Comparison of ENCODE assay signal across 1 cellular context in genomic region chr3:15205482-15205933, GRCh38.
TF ChIP-seq lines count a peak whose summit lies in the region.

No MANE protein-coding gene starts in this region.

TF ChIP-seq in HCT116, 20 proteins besides CTCF, POLR2A, EP300 and RAD21 (continued from another document):
- TF ChIP-seq, protein P1, sequence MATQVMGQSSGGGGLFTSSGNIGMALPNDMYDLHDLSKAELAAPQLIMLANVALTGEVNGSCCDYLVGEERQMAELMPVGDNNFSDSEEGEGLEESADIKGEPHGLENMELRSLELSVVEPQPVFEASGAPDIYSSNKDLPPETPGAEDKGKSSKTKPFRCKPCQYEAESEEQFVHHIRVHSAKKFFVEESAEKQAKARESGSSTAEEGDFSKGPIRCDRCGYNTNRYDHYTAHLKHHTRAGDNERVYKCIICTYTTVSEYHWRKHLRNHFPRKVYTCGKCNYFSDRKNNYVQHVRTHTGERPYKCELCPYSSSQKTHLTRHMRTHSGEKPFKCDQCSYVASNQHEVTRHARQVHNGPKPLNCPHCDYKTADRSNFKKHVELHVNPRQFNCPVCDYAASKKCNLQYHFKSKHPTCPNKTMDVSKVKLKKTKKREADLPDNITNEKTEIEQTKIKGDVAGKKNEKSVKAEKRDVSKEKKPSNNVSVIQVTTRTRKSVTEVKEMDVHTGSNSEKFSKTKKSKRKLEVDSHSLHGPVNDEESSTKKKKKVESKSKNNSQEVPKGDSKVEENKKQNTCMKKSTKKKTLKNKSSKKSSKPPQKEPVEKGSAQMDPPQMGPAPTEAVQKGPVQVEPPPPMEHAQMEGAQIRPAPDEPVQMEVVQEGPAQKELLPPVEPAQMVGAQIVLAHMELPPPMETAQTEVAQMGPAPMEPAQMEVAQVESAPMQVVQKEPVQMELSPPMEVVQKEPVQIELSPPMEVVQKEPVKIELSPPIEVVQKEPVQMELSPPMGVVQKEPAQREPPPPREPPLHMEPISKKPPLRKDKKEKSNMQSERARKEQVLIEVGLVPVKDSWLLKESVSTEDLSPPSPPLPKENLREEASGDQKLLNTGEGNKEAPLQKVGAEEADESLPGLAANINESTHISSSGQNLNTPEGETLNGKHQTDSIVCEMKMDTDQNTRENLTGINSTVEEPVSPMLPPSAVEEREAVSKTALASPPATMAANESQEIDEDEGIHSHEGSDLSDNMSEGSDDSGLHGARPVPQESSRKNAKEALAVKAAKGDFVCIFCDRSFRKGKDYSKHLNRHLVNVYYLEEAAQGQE (IDR thresholded peaks at IDR 0.05; ENCODE audit: low read depth) = no peak
- no peak for TF ChIP-seq ELF1 (IDR thresholded peaks at IDR 0.05; ENCODE audit: borderline replicate concordance, low read depth)
